In genomic region chr4:15042529-15043167, GRCh38 we compare ENCODE assay signal across 20 cellular contexts. TPM values are rescaled to one million over a fixed set of nuclear protein-coding genes. Genes with fewer than 3 reads are reported as not detected.
DNase-seq lines count a peak whose midpoint lies in the region; ATAC-seq, FAIRE-seq and TF ChIP-seq lines count a peak whose summit lies in the region.
"Had no signal": no experiment of that assay in that cellular context is flagged by ENCODE, and none has a peak within 500 bp of the region (broad histone marks: within the 10 kb centered on the region; RNA-seq: fewer than 3 reads in every experiment).

No MANE protein-coding gene starts in this region.

- H3K27me3 ChIP-seq in bronchial epithelial cell (ENCODE audit: control insufficient read depth, insufficient read depth, low read length) = no peaks in the 10 kb centered on the region
- H3K27me3 ChIP-seq in naive thymus-derived CD4-positive, alpha-beta T cell (ENCODE audit: control insufficient read depth in 2 of 2, insufficient read depth in 2 of 2, low read length in 2 of 2) = no peaks in the 10 kb centered on the region
- H3K27me3 ChIP-seq: gastrocnemius medialis, ovary, SJSA1, spleen had no signal

- no peak overlapping the region for H3K27ac ChIP-seq in naive thymus-derived CD4-positive, alpha-beta T cell (ENCODE audit: low read depth, low read length)
- H3K27ac ChIP-seq: gastrocnemius medialis, ovary, SJSA1, spleen had no signal

- H3K27me3 Mint-ChIP-seq in naive thymus-derived CD4-positive, alpha-beta T cell = no peaks in the 10 kb centered on the region
- H3K27me3 Mint-ChIP-seq: activated CD4-positive, alpha-beta memory T cell treated with anti-CD3 and anti-CD28 coated beads, Interleukin-2, amount 10 ng/mL, durations not matched to agents 7 days and 5 days; CD4-positive, CD25-positive, alpha-beta regulatory T cell had no signal

- H3K9me3 ChIP-seq in naive thymus-derived CD4-positive, alpha-beta T cell (ENCODE audit: control insufficient read depth in 2 of 3, low read length in 3 of 3) = no peaks in the 10 kb centered on the region
- H3K9me3 ChIP-seq: gastrocnemius medialis, mucosa of descending colon, ovary, SJSA1, spleen had no signal

- no peak for TF ChIP-seq CTCF in bronchial epithelial cell (IDR thresholded peaks at IDR 0.05; ENCODE audit: insufficient read depth, low read length, severe bottlenecking)

- CTCF ChIA-PET in naive thymus-derived CD4-positive, alpha-beta T cell (lab: Charles Lee) = interaction anchor here (1.0 kb wide), 1 partner anchor 681 kb away, joined by 3 read pairs; no protein-coding TSS in a partner anchor

- no peak overlapping the region for H3K4me3 ChIP-seq in bronchial epithelial cell (ENCODE audit: low read depth, low read length)
- H3K4me3 ChIP-seq in naive thymus-derived CD4-positive, alpha-beta T cell (ENCODE audit: low read length) = no peak overlapping the region
- H3K4me3 ChIP-seq: gastrocnemius medialis, GM12878, mucosa of descending colon, ovary, SJSA1, spleen had no signal

- peak; percentile 38 for DNase-seq in NCI-H226
- peak; percentile 26 for DNase-seq in bronchial epithelial cell (ENCODE audit: low read depth)
- peak; percentile 59 for DNase-seq in kidney tubule cell (ENCODE audit: low spot score)
- peak; percentile 2 for DNase-seq in urothelium cell line (ENCODE audit: low spot score)
- DNase-seq in naive thymus-derived CD4-positive, alpha-beta T cell = no peak
- DNase-seq in T1000 (lab: John Stamatoyannopoulos, UW) = no peak
- DNase-seq in activated CD4-positive, alpha-beta T cell treated with anti-CD3 and anti-CD28 coated beads, Interleukin-2, amount 50 U/mL, for 1 hour = no peak
- DNase-seq: activated CD4-positive, alpha-beta memory T cell treated with anti-CD3 and anti-CD28 coated beads, Interleukin-2, amount 10 ng/mL, durations not matched to agents 7 days and 5 days; CD4-positive, CD25-positive, alpha-beta regulatory T cell; effector memory CD4-positive, alpha-beta T cell; gastrocnemius medialis; H9; mucosa of descending colon; NCI-H1092 treated with DMSO at 0.1 percent for 48 hours; ovary; spleen; stimulated activated naive CD4-positive, alpha-beta T cell treated with Interleukin-2 at 50 U/mL for 16 hours had no signal

- no peak overlapping the region for H3K27ac Mint-ChIP-seq in naive thymus-derived CD4-positive, alpha-beta T cell
- H3K27ac Mint-ChIP-seq: activated CD4-positive, alpha-beta memory T cell treated with anti-CD3 and anti-CD28 coated beads, Interleukin-2, amount 10 ng/mL, durations not matched to agents 7 days and 5 days; activated T-helper 2 cell treated with anti-CD3 and anti-CD28 coated beads, Interferon-gamma antibody, Interleukin-2, Interleukin-4, amounts not matched to agents 10 μg/mL and 5 μg/mL and 100 μg/mL, durations not matched to agents 14 hours and 24 hours and 36 hours; CD4-positive, CD25-positive, alpha-beta regulatory T cell; H9 had no signal

- H3K36me3 Mint-ChIP-seq in naive thymus-derived CD4-positive, alpha-beta T cell = peaks cover 0 to 30% (median 24%) of the 10 kb centered on the region in 5 donors

- FAIRE-seq in bronchial epithelial cell (lab: Jason Lieb, UNC) (no peak), urothelium cell line (lab: Jason Lieb, UNC) (no peak)
- FAIRE-seq: GM12878 had no signal

- no peak for ATAC-seq in naive thymus-derived CD4-positive, alpha-beta T cell
- ATAC-seq: gastrocnemius medialis, GM12878, mucosa of descending colon had no signal

- no peaks in the 10 kb centered on the region for H3K36me3 ChIP-seq in bronchial epithelial cell (ENCODE audit: control insufficient read depth, insufficient read depth, low read length)
- peaks cover 0 to 4% (median 0%) of the 10 kb centered on the region in 3 experiments for H3K36me3 ChIP-seq in naive thymus-derived CD4-positive, alpha-beta T cell (ENCODE audit: control insufficient read depth in 2 of 3, insufficient read depth in 3 of 3, low read length in 3 of 3)
- H3K36me3 ChIP-seq: gastrocnemius medialis, ovary, SJSA1 had no signal

- POLR2A ChIA-PET in naive thymus-derived CD4-positive, alpha-beta T cell (lab: Charles Lee) = no interaction called here

- no peak overlapping the region for H3K4me3 Mint-ChIP-seq in naive thymus-derived CD4-positive, alpha-beta T cell
- H3K4me3 Mint-ChIP-seq: activated CD4-positive, alpha-beta memory T cell treated with anti-CD3 and anti-CD28 coated beads, Interleukin-2, amount 10 ng/mL, durations not matched to agents 7 days and 5 days; CD4-positive, CD25-positive, alpha-beta regulatory T cell; H9 had no signal

- intact Hi-C loops in naive thymus-derived CD4-positive, alpha-beta T cell (cut with micrococcal nuclease) = no loop called here

- H3K4me1 Mint-ChIP-seq in naive thymus-derived CD4-positive, alpha-beta T cell = peaks cover 0 to 18% (median 3%) of the 10 kb centered on the region in 7 donors
- H3K4me1 Mint-ChIP-seq: activated CD4-positive, alpha-beta memory T cell treated with anti-CD3 and anti-CD28 coated beads, Interleukin-2, amount 10 ng/mL, durations not matched to agents 7 days and 5 days had no signal

- H3K9me3 Mint-ChIP-seq in naive thymus-derived CD4-positive, alpha-beta T cell = no peaks in the 10 kb centered on the region
- H3K9me3 Mint-ChIP-seq: activated CD4-positive, alpha-beta memory T cell treated with anti-CD3 and anti-CD28 coated beads, Interleukin-2, amount 10 ng/mL, durations not matched to agents 7 days and 5 days; activated T-helper 2 cell treated with anti-CD3 and anti-CD28 coated beads, Interferon-gamma antibody, Interleukin-2, Interleukin-4, amounts not matched to agents 10 μg/mL and 5 μg/mL and 100 μg/mL, durations not matched to agents 14 hours and 24 hours and 36 hours; H9 had no signal

- H3K4me1 ChIP-seq in naive thymus-derived CD4-positive, alpha-beta T cell (ENCODE audit: control insufficient read depth in 2 of 2, insufficient read depth in 2 of 2, low read length in 2 of 2) = no peaks in the 10 kb centered on the region
- H3K4me1 ChIP-seq: SJSA1 had no signal

RNA-seq across cellular contexts. Expression of gene CPEB2, which starts 40.4 kb away (rescaled TPM):
- total RNA-seq in bronchial epithelial cell = 9.0 and 11.3 TPM in 2 replicates
- 10 to 100 TPM; 11.1 to 21.7 (median 14.9) TPM for total RNA-seq in naive thymus-derived CD4-positive, alpha-beta T cell
- polyA plus RNA-seq in naive thymus-derived CD4-positive, alpha-beta T cell = under 1 TPM; 0.82 to 0.84 TPM

Comparison
In these comparisons a context has a peak if more than half of its experiments do, and no peak if none do; other contexts are left out.
1. DNase-seq: peak in NCI-H226 (single experiment), bronchial epithelial cell (single experiment), kidney tubule cell (single experiment) and urothelium cell line (single experiment); none in naive thymus-derived CD4-positive, alpha-beta T cell (0 of 9), T1000 (single experiment) and activated CD4-positive, alpha-beta T cell treated with anti-CD3 and anti-CD28 coated beads, Interleukin-2, amount 50 U/mL, for 1 hour (single experiment).